1 cellular context compared by ENCODE assay signal in the genomic region with DNA sequence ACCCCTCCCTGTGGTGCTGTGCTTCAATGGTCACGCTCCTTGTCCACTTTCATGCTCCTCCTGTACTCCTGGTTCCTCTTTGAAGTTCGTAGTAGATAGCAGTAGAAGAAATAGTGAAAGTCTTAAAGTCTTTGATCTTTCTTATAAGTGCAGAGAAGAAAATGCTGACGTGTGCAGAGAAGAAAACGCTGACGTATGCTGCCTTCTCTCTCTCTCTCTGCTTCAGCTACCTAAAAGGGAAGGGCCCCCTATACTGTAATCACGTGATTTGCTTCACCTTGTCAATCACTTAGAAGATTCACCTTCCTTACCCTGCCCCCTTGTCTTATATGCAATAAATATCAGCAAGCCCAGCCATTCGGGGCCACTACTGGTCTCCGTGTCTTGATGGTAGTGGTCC. TPM values are rescaled to one million over a fixed set of nuclear protein-coding genes. Genes with fewer than 3 reads are reported as not detected.
"Had no signal": no experiment of that assay in that cellular context is flagged by ENCODE, and none has a peak within 500 bp of the region (broad histone marks: within the 10 kb centered on the region; RNA-seq: fewer than 3 reads in every experiment).

No MANE protein-coding gene starts in this region.

RNA-seq across cellular contexts. Expression of a gene that starts 50.2 kb away (rescaled TPM):
- total RNA-seq: osteocyte had no signal
